In the genomic region with DNA sequence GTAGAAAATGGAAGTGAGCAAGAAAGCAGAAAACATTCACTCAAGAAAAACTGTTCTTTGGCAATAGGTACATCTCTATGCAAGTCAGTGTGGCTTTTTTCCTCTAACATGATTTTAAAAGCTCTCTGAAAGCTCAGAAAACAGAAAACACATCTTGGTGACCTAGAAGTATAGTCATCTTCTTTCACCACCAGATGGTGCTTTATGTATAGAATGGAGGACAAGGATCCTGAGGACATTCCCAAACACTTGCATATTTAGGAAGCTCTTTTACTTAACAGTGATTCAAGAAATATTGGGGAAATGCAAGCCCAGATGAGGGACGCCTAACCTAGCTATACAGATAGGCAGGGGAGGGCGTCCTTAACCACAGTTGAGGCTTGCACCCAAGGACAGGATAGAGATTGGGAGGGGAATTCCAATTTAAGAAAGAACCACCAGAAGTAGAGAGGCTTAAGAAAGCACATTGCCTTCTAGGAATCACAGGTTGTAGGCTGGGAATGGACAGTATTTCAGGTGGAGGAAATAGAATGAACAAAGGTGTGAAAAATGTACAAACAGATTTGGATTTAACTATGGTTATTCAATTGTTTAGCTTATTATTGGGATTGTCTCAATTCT, we compare ENCODE assay signal across 8 cellular contexts. TPM values are rescaled to one million over a fixed set of nuclear protein-coding genes. Genes with fewer than 3 reads are reported as not detected.
DNase-seq lines count a peak whose midpoint lies in the region; ATAC-seq and TF ChIP-seq lines count a peak whose summit lies in the region.

No MANE protein-coding gene starts in this region.

- no peak overlapping the region for H3K27ac ChIP-seq in gastrocnemius medialis

- DNase-seq in AG10803 (ENCODE audit: low read depth) (peak; percentile 61), HPDE6-E6E7 (ENCODE audit: extremely low spot score) (peak; percentile 22), amniotic stem cell (lab: John Stamatoyannopoulos, UW) (peak; percentile 48), kidney glomerular epithelial cell (lab: John Stamatoyannopoulos, UW) (peak; percentile 2), NOMO-1 treated with dmso at 0.1 percent for 144 hours (lab: John Stamatoyannopoulos, UW; ENCODE audit: unreplicated experiment) (no peak), gastrocnemius medialis (no peak)
- DNase-seq in activated CD4-positive, alpha-beta T cell treated with anti-CD3 and anti-CD28 coated beads for 1 hour, result no peak

- H3K9me3 ChIP-seq in gastrocnemius medialis, result no peaks in the 10 kb centered on the region

- TF ChIP-seq POLR2A in gastrocnemius medialis (IDR thresholded peaks at IDR 0.05), result no peak

- intact Hi-C loops in gastrocnemius medialis (cut with DNase I; ENCODE audit: low total_unique reads), result no loop called here

- ATAC-seq in GM18873 (IDR thresholded peaks at IDR 0.05; ENCODE audit: low FRiP score, unreplicated experiment) (no peak), gastrocnemius medialis (no peak)

- no peaks in the 10 kb centered on the region for H3K27me3 ChIP-seq in gastrocnemius medialis

- no peak overlapping the region for H3K4me3 ChIP-seq in AG10803 (ENCODE audit: low read length)
- no peak overlapping the region for H3K4me3 ChIP-seq in gastrocnemius medialis

- H3K36me3 ChIP-seq in gastrocnemius medialis, result no peaks in the 10 kb centered on the region

- in situ Hi-C loops in gastrocnemius medialis (cut with MboI; ENCODE audit: low sequenced_read_pairs in 4 of 4), result no loop called here

- no peaks in the 10 kb centered on the region for H3K4me1 ChIP-seq in gastrocnemius medialis

- TF ChIP-seq CTCF in AG10803 (conservative IDR thresholded peaks at IDR 0.05; ENCODE audit: low read length) (peak; percentile 57), gastrocnemius medialis (IDR thresholded peaks at IDR 0.05 in 4 of 5, conservative IDR thresholded peaks at IDR 0.05 in 1 of 5) (no peak)

RNA-seq across cellular contexts. Expression of gene CCDC81, which starts 13.8 kb away (rescaled TPM):
- total RNA-seq in gastrocnemius medialis, result under 1 TPM in 1 of 4 donors, not detected in 3; 0.22 TPM

RNA-seq across cellular contexts. Expression of gene HIKESHI, which starts 58.8 kb away (rescaled TPM):
- 10 to 100 TPM; 30.1 to 60.9 (median 51.8) TPM for total RNA-seq in gastrocnemius medialis

Comparison
In these comparisons a context has a peak if more than half of its experiments do, and no peak if none do; other contexts are left out.
1. DNase-seq: peak in AG10803 (single experiment), HPDE6-E6E7 (single experiment), amniotic stem cell (single experiment) and kidney glomerular epithelial cell (single experiment); none in NOMO-1 treated with dmso at 0.1 percent for 144 hours (single experiment), gastrocnemius medialis (0 of 2) and activated CD4-positive, alpha-beta T cell treated with anti-CD3 and anti-CD28 coated beads for 1 hour (single experiment).